ENCODE assay signal across 1 cellular context in genomic region chr1:26016258-26016943, GRCh38.
TF ChIP-seq lines count a peak whose summit lies in the region.

No MANE protein-coding gene starts in this region.

TF ChIP-seq in WTC11, 78 proteins besides CTCF, POLR2A, EP300 and RAD21 (continued from another document):
- TF ChIP-seq ARID4B (CRISPR knock-in tag; IDR thresholded peaks at IDR 0.05; ENCODE audit: borderline replicate concordance), result no peak
- no peak for TF ChIP-seq FOXP4 (CRISPR knock-in tag; IDR thresholded peaks at IDR 0.05)
- TF ChIP-seq ZSCAN18 (CRISPR knock-in tag; IDR thresholded peaks at IDR 0.05), result no peak
- TF ChIP-seq ZBTB43 (CRISPR knock-in tag; IDR thresholded peaks at IDR 0.05), result no peak
